ENCODE assay signal across 9 cellular contexts in genomic region chr3:112042842-112043280, GRCh38. TPM values are rescaled to one million over a fixed set of nuclear protein-coding genes. Genes with fewer than 3 reads are reported as not detected.
A peak's percentile ranks its signal among the peaks of the same experiment; 100 is the strongest.
DNase-seq lines count a peak whose midpoint lies in the region; ATAC-seq, FAIRE-seq and TF ChIP-seq lines count a peak whose summit lies in the region.
"Had no signal": no experiment of that assay in that cellular context is flagged by ENCODE, and none has a peak within 500 bp of the region (broad histone marks: within the 10 kb centered on the region; RNA-seq: fewer than 3 reads in every experiment).

No MANE protein-coding gene starts in this region.

- TF ChIP-seq EP300 in A549 (IDR thresholded peaks at IDR 0.05), result no peak

- peak; percentile 28 to 57; a peak in 4 of 6 replicates for ATAC-seq in A549
- ATAC-seq in esophagus mucosa, result peak; percentile 27
- no peak for ATAC-seq in activated CD8-positive, alpha-beta T cell treated with anti-CD3 and anti-CD28 coated beads, Interleukin-2, amount 10 ng/mL, durations not matched to agents 7 days and 5 days

- no peak overlapping the region for H3K56ac ChIP-seq in H9 (ENCODE audit: insufficient read length, low read depth, low read length)

- no peak overlapping the region for H3K23ac ChIP-seq in H9 (ENCODE audit: insufficient read length, low read depth, low read length)

- no peak overlapping the region for H3K18ac ChIP-seq in H9 (ENCODE audit: insufficient read length, low read depth, low read length)

- H4K5ac ChIP-seq in H9 (ENCODE audit: insufficient read length, low read depth, low read length), result no peak overlapping the region

- H3K4me1 ChIP-seq in A549, result peaks cover 14% of the 10 kb centered on the region; the same call in 1 of the 3 replicates
- peaks cover 5% of the 10 kb centered on the region for H3K4me1 ChIP-seq in KMS-11 (ENCODE audit: low read depth, poor library complexity, severe bottlenecking)
- no peaks in the 10 kb centered on the region for H3K4me1 ChIP-seq in H9 (ENCODE audit: insufficient read depth, low read length)

- no peak overlapping the region for H2BK15ac ChIP-seq in H9 (ENCODE audit: low read depth, low read length)

- H4K91ac ChIP-seq in H9 (ENCODE audit: insufficient read length, low read depth, low read length), result no peak overlapping the region

- H3K27ac ChIP-seq in A549, result no peak overlapping the region
- H3K27ac ChIP-seq in KMS-11, result no peak overlapping the region
- H3K27ac ChIP-seq in H9 (ENCODE audit: insufficient read length, low read depth, low read length), result no peak overlapping the region

- no peaks in the 10 kb centered on the region for H3K23me2 ChIP-seq in H9 (ENCODE audit: insufficient read length, low read depth, low read length, poor library complexity, severe bottlenecking)

- CTCF ChIA-PET in A549 (lab: Yijun Ruan, JAX), result interaction anchor here (0.6 to 9.7 kb wide), 38 partner anchors 10 to 967 kb away, joined by 3 to 113 read pairs (median 4); partner anchors contain the start of genes ABHD10, TAGLN3 and TMPRSS7
- CTCF ChIA-PET in activated CD8-positive, alpha-beta T cell treated with anti-CD3 and anti-CD28 coated beads, Interleukin-2, amount 10 ng/mL, durations not matched to agents 7 days and 5 days (lab: Charles Lee), result interaction anchor here (0.6 to 3.4 kb wide), 47 partner anchors 9 to 374 kb away, joined by 3 to 52 read pairs (median 4); partner anchors contain the start of genes ABHD10, TAGLN3 and TMPRSS7

- H4K8ac ChIP-seq in H9 (replicated peaks; ENCODE audit: insufficient read length, low read depth, low read length), result no peak overlapping the region

- H3K79me2 ChIP-seq in KMS-11 (ENCODE audit: insufficient read depth, low read depth) (no peaks in the 10 kb centered on the region), H9 (ENCODE audit: insufficient read depth, low read length) (no peaks in the 10 kb centered on the region)

- H2AFZ ChIP-seq in KMS-11 (ENCODE audit: low read depth) (peak overlapping the region; percentile 58), H9 (ENCODE audit: low read length) (no peak overlapping the region)

- H3K36me3 ChIP-seq in KMS-11 (ENCODE audit: insufficient read depth), result no peaks in the 10 kb centered on the region

- H4K20me1 ChIP-seq in KMS-11 (ENCODE audit: insufficient read depth) (no peaks in the 10 kb centered on the region), H9 (ENCODE audit: control insufficient read depth, insufficient read depth, insufficient read length) (no peaks in the 10 kb centered on the region)

- 62% methylated on average over 6 of the region's 6 CpGs for WGBS in A549 (ENCODE audit: missing lambda C conversion rate)
- no CpG with 5 or more reads among the region's 6 CpGs for WGBS in H9 (ENCODE audit: extremely low coverage, insufficient read length, low lambda C conversion rate)

- TF ChIP-seq RAD21 in A549 (conservative IDR thresholded peaks at IDR 0.05 in 1 of 2, IDR thresholded peaks at IDR 0.05 in 1 of 2), result no peak

- H3K9me3 Mint-ChIP-seq in nephron progenitor cell (no peaks in the 10 kb centered on the region), H9 (peaks cover 0 to 2% of the 10 kb centered on the region in 2 experiments; a peak in 2 of 5 replicates)
- H3K9me3 Mint-ChIP-seq in activated CD8-positive, alpha-beta T cell treated with anti-CD3 and anti-CD28 coated beads, Interleukin-2, amount 10 ng/mL, durations not matched to agents 7 days and 5 days (ENCODE audit: insufficient read depth), result no peaks in the 10 kb centered on the region
- H3K9me3 Mint-ChIP-seq: activated T-cell treated with anti-CD3 and anti-CD28 coated beads, Interleukin-2, amount 50 U/mL, for 4 hours had no signal

- no peaks in the 10 kb centered on the region for H3K36me3 Mint-ChIP-seq in nephron progenitor cell (ENCODE audit: low read depth)
- H3K36me3 Mint-ChIP-seq in H9 (ENCODE audit: insufficient read depth in 1 of 3, low read depth in 3 of 3), result peaks cover 0 to 3% (median 0%) of the 10 kb centered on the region in 3 experiments; a peak in 1 of 7 replicates
- H3K36me3 Mint-ChIP-seq in activated CD8-positive, alpha-beta T cell treated with anti-CD3 and anti-CD28 coated beads, Interleukin-2, amount 10 ng/mL, durations not matched to agents 7 days and 5 days (ENCODE audit: low read depth), result no peaks in the 10 kb centered on the region

- H3K4ac ChIP-seq in H9 (ENCODE audit: low read depth, low read length), result no peak overlapping the region

- no peak for FAIRE-seq in A549 (lab: Jason Lieb, UNC)

- no peak overlapping the region for H3K4me3 ChIP-seq in A549
- H3K4me3 ChIP-seq in KMS-11 (IDR thresholded peaks at IDR 0.05; ENCODE audit: insufficient read depth, low read depth, low read length), result no peak overlapping the region

- H3K4me1 Mint-ChIP-seq in nephron progenitor cell (peaks cover 23% of the 10 kb centered on the region), H9 (peaks cover 12 to 15% of the 10 kb centered on the region in 2 experiments)
- H3K4me1 Mint-ChIP-seq in activated CD8-positive, alpha-beta T cell treated with anti-CD3 and anti-CD28 coated beads, Interleukin-2, amount 10 ng/mL, durations not matched to agents 7 days and 5 days (ENCODE audit: low read depth), result peaks cover 3% of the 10 kb centered on the region

- H2BK12ac ChIP-seq in H9 (ENCODE audit: insufficient read length, low read depth, low read length), result no peak overlapping the region

- H3K79me1 ChIP-seq in H9 (ENCODE audit: insufficient read depth, low read depth, low read length, poor library complexity, severe bottlenecking), result no peaks in the 10 kb centered on the region

- no peak overlapping the region for H2BK120ac ChIP-seq in H9 (ENCODE audit: low read depth, low read length, poor library complexity, severe bottlenecking)

- POLR2A ChIA-PET in A549 (lab: Yijun Ruan, JAX), result no interaction called here
- POLR2A ChIA-PET in activated CD8-positive, alpha-beta T cell treated with anti-CD3 and anti-CD28 coated beads, Interleukin-2, amount 10 ng/mL, durations not matched to agents 7 days and 5 days (lab: Charles Lee), result no interaction called here

- no peak overlapping the region for H3K14ac ChIP-seq in H9 (ENCODE audit: insufficient read depth, low read length)

- no peak overlapping the region for H2BK5ac ChIP-seq in H9 (ENCODE audit: insufficient read length, low read length)

- H3K27me3 ChIP-seq in KMS-11 (ENCODE audit: insufficient read depth, low read depth), result no peaks in the 10 kb centered on the region
- no peaks in the 10 kb centered on the region for H3K27me3 ChIP-seq in H9 (ENCODE audit: insufficient read depth, low read length)

- TF ChIP-seq CTCF in A549 (IDR thresholded peaks at IDR 0.05) (no peak), KMS-11 (conservative IDR thresholded peaks at IDR 0.05; ENCODE audit: low read depth, low read length) (no peak), nephron progenitor cell (IDR thresholded peaks at IDR 0.05) (no peak), H9 (conservative IDR thresholded peaks at IDR 0.05) (no peak)

- DNase-seq in A549 (ENCODE audit: low read depth in 1 of 2, low spot score in 1 of 2) (peak in 1 of 2 experiments; percentile 18), NCI-H526 (lab: John Stamatoyannopoulos, UW) (peak; percentile 37 to 44), nephron progenitor cell (no peak), OCI-M1 (lab: John Stamatoyannopoulos, UW) (no peak), H9 (no peak)
- no peak for DNase-seq in activated CD8-positive, alpha-beta T cell treated with anti-CD3 and anti-CD28 coated beads, Interleukin-2, amount 10 ng/mL, durations not matched to agents 7 days and 5 days

- H3K9ac ChIP-seq in KMS-11 (no peak overlapping the region), H9 (ENCODE audit: extremely low read depth, insufficient read length, low read length) (no peak overlapping the region)

- no peak overlapping the region for H3T11ph ChIP-seq in H9 (ENCODE audit: low read length)

- no peaks in the 10 kb centered on the region for H3K27me3 Mint-ChIP-seq in nephron progenitor cell (ENCODE audit: low read depth, poor library complexity)
- H3K27me3 Mint-ChIP-seq in H9 (ENCODE audit: low read depth), result no peaks in the 10 kb centered on the region
- H3K27me3 Mint-ChIP-seq in activated CD8-positive, alpha-beta T cell treated with anti-CD3 and anti-CD28 coated beads, Interleukin-2, amount 10 ng/mL, durations not matched to agents 7 days and 5 days (ENCODE audit: low read depth), result peaks cover 1% of the 10 kb centered on the region

- H3K4me3 Mint-ChIP-seq in nephron progenitor cell, result no peak overlapping the region
- no peak overlapping the region for H3K4me3 Mint-ChIP-seq in H9
- H3K4me3 Mint-ChIP-seq in activated CD8-positive, alpha-beta T cell treated with anti-CD3 and anti-CD28 coated beads, Interleukin-2, amount 10 ng/mL, durations not matched to agents 7 days and 5 days, result no peak overlapping the region
- H3K4me3 Mint-ChIP-seq: activated T-cell treated with anti-CD3 and anti-CD28 coated beads, Interleukin-2, amount 50 U/mL, for 4 hours had no signal

- H3K9me3 ChIP-seq in A549 (no peaks in the 10 kb centered on the region), H9 (ENCODE audit: control insufficient read depth, low read depth, low read length) (no peaks in the 10 kb centered on the region)

- no peak for TF ChIP-seq POLR2A in A549 (IDR thresholded peaks at IDR 0.05; ENCODE audit: low read length)

- no peak overlapping the region for H2AK5ac ChIP-seq in H9 (ENCODE audit: insufficient read length, low read length)

- H3K4me2 ChIP-seq in A549, result no peak overlapping the region
- no peak overlapping the region for H3K4me2 ChIP-seq in KMS-11
- H3K4me2 ChIP-seq in H9 (ENCODE audit: insufficient read depth, insufficient read length, low read length), result no peak overlapping the region

- H2BK20ac ChIP-seq in H9 (ENCODE audit: low read depth, low read length, poor library complexity, severe bottlenecking), result no peak overlapping the region

- H3K27ac Mint-ChIP-seq in nephron progenitor cell (no peak overlapping the region), H9 (no peak overlapping the region)
- H3K27ac Mint-ChIP-seq in activated CD8-positive, alpha-beta T cell treated with anti-CD3 and anti-CD28 coated beads, Interleukin-2, amount 10 ng/mL, durations not matched to agents 7 days and 5 days, result no peak overlapping the region

RNA-seq across cellular contexts. Expression of gene TMPRSS7, which starts 8.3 kb away (rescaled TPM):
- polyA plus RNA-seq in A549 (2011; rRNA removed), result 0.04 TPM in 2 replicates
- polyA plus RNA-seq in A549 (2012; cell fraction: cytosol; rRNA removed), result 0.03 and 0.06 TPM in 2 replicates
- polyA plus RNA-seq in A549 (2012; cell fraction: nucleus; rRNA removed), result 0.04 TPM in 1 of 2 replicates, not detected in the other
- 0.05 to 0.09 TPM (median 0.05 TPM) in 3 replicates for polyA plus RNA-seq in A549 (2017; fragmentation: RNase III; extraction: RNeasy Plus Mini Kit Qiagen cat#74134 plus additional on column Dnase treatment)
- polyA minus RNA-seq in A549 (2011; rRNA and poly(A)+ RNA removed), result 0.10 TPM in 1 of 2 replicates, not detected in the other
- not detected for total RNA-seq in esophagus mucosa
- not detected in 2 replicates for total RNA-seq in H9 (2021)
- total RNA-seq in activated CD8-positive, alpha-beta T cell treated with anti-CD3 and anti-CD28 coated beads, Interleukin-2, amount 10 ng/mL, durations not matched to agents 7 days and 5 days, result not detected
- total RNA-seq: activated T-cell treated with anti-CD3 and anti-CD28 coated beads, Interleukin-2, amount 50 U/mL, for 4 hours had no signal

RNA-seq across cellular contexts. Expression of gene C3orf52, which starts 43.3 kb away (rescaled TPM):
- polyA plus RNA-seq in A549 (2011; rRNA removed) (10.3 and 11.5 TPM in 2 replicates), A549 (2017; fragmentation: RNase III; extraction: RNeasy Plus Mini Kit Qiagen cat#74134 plus additional on column Dnase treatment) (7.0 to 7.7 TPM (median 7.5 TPM) in 3 replicates)
- 3.3 and 3.8 TPM in 2 replicates for polyA plus RNA-seq in A549 (2012; cell fraction: cytosol; rRNA removed)
- polyA plus RNA-seq in A549 (2012; cell fraction: nucleus; rRNA removed), result 3.2 and 9.3 TPM in 2 replicates
- polyA minus RNA-seq in A549 (2011; rRNA and poly(A)+ RNA removed), result 11.5 and 14.5 TPM in 2 replicates
- total RNA-seq in esophagus mucosa (3.3 TPM), H9 (2021) (11.1 and 11.2 TPM in 2 replicates)
- 1 to 10 TPM; 2.3 to 2.5 TPM for total RNA-seq in activated CD8-positive, alpha-beta T cell treated with anti-CD3 and anti-CD28 coated beads, Interleukin-2, amount 10 ng/mL, durations not matched to agents 7 days and 5 days

RNA-seq across cellular contexts. Expression of gene TAGLN3, which starts 44.1 kb away (rescaled TPM):
- polyA plus RNA-seq in A549 (2011; rRNA removed) (not detected in 2 replicates), A549 (2017; fragmentation: RNase III; extraction: RNeasy Plus Mini Kit Qiagen cat#74134 plus additional on column Dnase treatment) (not detected in 3 replicates)
- polyA plus RNA-seq in A549 (2012; cell fraction: cytosol; rRNA removed), result 0.08 TPM in 1 of 2 replicates, not detected in the other
- 0.10 TPM in 1 of 2 replicates, not detected in the other for polyA plus RNA-seq in A549 (2012; cell fraction: nucleus; rRNA removed)
- not detected in 2 replicates for polyA minus RNA-seq in A549 (2011; rRNA and poly(A)+ RNA removed)
- total RNA-seq in esophagus mucosa (not detected), H9 (2021) (6.4 and 7.5 TPM in 2 replicates)
- total RNA-seq in activated CD8-positive, alpha-beta T cell treated with anti-CD3 and anti-CD28 coated beads, Interleukin-2, amount 10 ng/mL, durations not matched to agents 7 days and 5 days, result not detected

Comparison
In these comparisons a context has a peak if more than half of its experiments do, and no peak if none do; other contexts are left out.
1. DNase-seq: peak in NCI-H526 (2 of 2); none in nephron progenitor cell (single experiment), OCI-M1 (single experiment), H9 (single experiment) and activated CD8-positive, alpha-beta T cell treated with anti-CD3 and anti-CD28 coated beads, Interleukin-2, amount 10 ng/mL, durations not matched to agents 7 days and 5 days (single experiment).